23 cellular contexts compared by ENCODE assay signal in genomic region chr4:10223782-10224181, GRCh38.
"Had no signal": no experiment of that assay in that cellular context is flagged by ENCODE, and none has a peak within 500 bp of the region (broad histone marks: within the 10 kb centered on the region; RNA-seq: fewer than 3 reads in every experiment).

No MANE protein-coding gene starts in this region.

- H3K27ac ChIP-seq: colonic mucosa, coronary artery, dorsolateral prefrontal cortex, epithelial cell of prostate, esophagus muscularis mucosa, esophagus squamous epithelium, foreskin keratinocyte, gastrocnemius medialis, gastroesophageal sphincter, heart left ventricle, heart right ventricle had no signal

- DNase-seq: colonic mucosa; cortex of kidney; dermis blood vessel endothelial cell; dorsolateral prefrontal cortex; effector CD4-positive, alpha-beta T cell; effector CD8-positive, alpha-beta T cell; effector memory CD4-positive, alpha-beta T cell; effector memory CD8-positive, alpha-beta T cell; endodermal cell; erythroblast; esophagus squamous epithelium; foreskin fibroblast; foreskin keratinocyte; foreskin melanocyte; gastrocnemius medialis; glutamatergic neuron; head of caudate nucleus; heart left ventricle; heart right ventricle had no signal

- H3K4me3 ChIP-seq: colonic mucosa, coronary artery, dorsolateral prefrontal cortex, esophagus muscularis mucosa, esophagus squamous epithelium, gastrocnemius medialis, gastroesophageal sphincter, heart left ventricle, heart right ventricle had no signal

- H3K27me3 ChIP-seq: colonic mucosa, dorsolateral prefrontal cortex, esophagus muscularis mucosa, esophagus squamous epithelium, foreskin keratinocyte, gastrocnemius medialis, gastroesophageal sphincter, heart left ventricle, heart right ventricle had no signal

- H3K9me3 ChIP-seq: colonic mucosa, esophagus muscularis mucosa, esophagus squamous epithelium, gastrocnemius medialis, gastroesophageal sphincter, heart left ventricle, heart right ventricle had no signal

- H3K36me3 ChIP-seq: colonic mucosa, esophagus muscularis mucosa, esophagus squamous epithelium, gastrocnemius medialis, gastroesophageal sphincter, heart left ventricle, heart right ventricle had no signal

- H3K4me1 ChIP-seq: colonic mucosa, esophagus squamous epithelium, foreskin keratinocyte, gastrocnemius medialis, heart left ventricle, heart right ventricle had no signal
